8 cellular contexts compared by ENCODE assay signal in genomic region chr6:17707371-17707651, GRCh38. TPM values are rescaled to one million over a fixed set of nuclear protein-coding genes. Genes with fewer than 3 reads are reported as not detected.
DNase-seq lines count a peak whose midpoint lies in the region; ATAC-seq, FAIRE-seq and TF ChIP-seq lines count a peak whose summit lies in the region.

No MANE protein-coding gene starts in this region.

- H3K27me3 Mint-ChIP-seq in activated CD4-positive, alpha-beta T cell treated with anti-CD3 and anti-CD28 coated beads, Interleukin-2, amount 10 ng/mL, durations not matched to agents 7 days and 5 days = no peaks in the 10 kb centered on the region
- H3K27me3 Mint-ChIP-seq in activated T-helper 1 cell treated with anti-CD3 and anti-CD28 coated beads, Interleukin-12 subunit alpha, Interleukin-12 subunit beta, Interleukin-2, Interleukin-4 antibody, amounts not matched to agents 30 ng/mL and 10 ng/mL and 1 ng/mL, durations not matched to agents 14 hours and 24 hours and 36 hours (ENCODE audit: insufficient read depth) = no peaks in the 10 kb centered on the region

- POLR2A ChIA-PET in activated CD4-positive, alpha-beta T cell treated with anti-CD3 and anti-CD28 coated beads, Interleukin-2, amount 10 ng/mL, durations not matched to agents 7 days and 5 days (lab: Charles Lee) = no interaction called here

- no peak for ATAC-seq in HG02852 (IDR thresholded peaks at IDR 0.05; ENCODE audit: unreplicated experiment)

- no peaks in the 10 kb centered on the region for H3K9me3 Mint-ChIP-seq in activated CD4-positive, alpha-beta T cell treated with anti-CD3 and anti-CD28 coated beads, Interleukin-2, amount 10 ng/mL, durations not matched to agents 7 days and 5 days
- no peaks in the 10 kb centered on the region for H3K9me3 Mint-ChIP-seq in activated T-helper 1 cell treated with anti-CD3 and anti-CD28 coated beads, Interleukin-12 subunit alpha, Interleukin-12 subunit beta, Interleukin-2, Interleukin-4 antibody, amounts not matched to agents 30 ng/mL and 10 ng/mL and 1 ng/mL, durations not matched to agents 14 hours and 24 hours and 36 hours

- intact Hi-C loops in activated T-helper 1 cell treated with anti-CD3 and anti-CD28 coated beads, Interleukin-12 subunit alpha, Interleukin-12 subunit beta, Interleukin-2, Interleukin-4 antibody, amounts not matched to agents 30 ng/mL and 10 ng/mL and 1 ng/mL, durations not matched to agents 14 hours and 24 hours and 36 hours (cut with micrococcal nuclease) = loop anchor here (1.0 to 10.0 kb wide), 5 partner anchors 8 to 1383 kb away; partner anchors contain the start of gene NHLRC1
- intact Hi-C loops in testis (cut with DNase I; ENCODE audit: low total_unique reads) = no loop called here

- no peaks in the 10 kb centered on the region for H3K27me3 ChIP-seq in testis

- peak overlapping the region; percentile 87 to 91 for H3K4me3 ChIP-seq in testis

- CTCF ChIA-PET in activated CD4-positive, alpha-beta T cell treated with anti-CD3 and anti-CD28 coated beads, Interleukin-2, amount 10 ng/mL, durations not matched to agents 7 days and 5 days (lab: Charles Lee) = interaction anchor here (0.9 to 1.4 kb wide), 4 partner anchors 10 to 67 kb away, joined by 3 to 4 read pairs (median 4); no protein-coding TSS in a partner anchor

- peaks cover 33% of the 10 kb centered on the region for H3K4me1 Mint-ChIP-seq in activated CD4-positive, alpha-beta T cell treated with anti-CD3 and anti-CD28 coated beads, Interleukin-2, amount 10 ng/mL, durations not matched to agents 7 days and 5 days
- H3K4me1 Mint-ChIP-seq in activated T-helper 1 cell treated with anti-CD3 and anti-CD28 coated beads, Interleukin-12 subunit alpha, Interleukin-12 subunit beta, Interleukin-2, Interleukin-4 antibody, amounts not matched to agents 30 ng/mL and 10 ng/mL and 1 ng/mL, durations not matched to agents 14 hours and 24 hours and 36 hours (ENCODE audit: low read depth) = peaks cover 40% of the 10 kb centered on the region

- H3K36me3 Mint-ChIP-seq in activated CD4-positive, alpha-beta T cell treated with anti-CD3 and anti-CD28 coated beads, Interleukin-2, amount 10 ng/mL, durations not matched to agents 7 days and 5 days (ENCODE audit: low read depth) = peaks cover 31% of the 10 kb centered on the region
- H3K36me3 Mint-ChIP-seq in activated T-helper 1 cell treated with anti-CD3 and anti-CD28 coated beads, Interleukin-12 subunit alpha, Interleukin-12 subunit beta, Interleukin-2, Interleukin-4 antibody, amounts not matched to agents 30 ng/mL and 10 ng/mL and 1 ng/mL, durations not matched to agents 14 hours and 24 hours and 36 hours (ENCODE audit: low read depth) = peaks cover 15% of the 10 kb centered on the region

- 19 to 23% methylated on average over 5 of the region's 5 CpGs for WGBS in testis, 2 donors

- FAIRE-seq in islet of Langerhans (lab: Jason Lieb, UNC) = peak; percentile 5

- H3K27ac Mint-ChIP-seq in activated CD4-positive, alpha-beta T cell treated with anti-CD3 and anti-CD28 coated beads, Interleukin-2, amount 10 ng/mL, durations not matched to agents 7 days and 5 days = peak overlapping the region; percentile 99
- peak overlapping the region; percentile 97 for H3K27ac Mint-ChIP-seq in activated T-helper 1 cell treated with anti-CD3 and anti-CD28 coated beads, Interleukin-12 subunit alpha, Interleukin-12 subunit beta, Interleukin-2, Interleukin-4 antibody, amounts not matched to agents 30 ng/mL and 10 ng/mL and 1 ng/mL, durations not matched to agents 14 hours and 24 hours and 36 hours

- peak overlapping the region; percentile 87 for H3K4me3 Mint-ChIP-seq in activated CD4-positive, alpha-beta T cell treated with anti-CD3 and anti-CD28 coated beads, Interleukin-2, amount 10 ng/mL, durations not matched to agents 7 days and 5 days
- H3K4me3 Mint-ChIP-seq in activated T-helper 1 cell treated with anti-CD3 and anti-CD28 coated beads, Interleukin-12 subunit alpha, Interleukin-12 subunit beta, Interleukin-2, Interleukin-4 antibody, amounts not matched to agents 30 ng/mL and 10 ng/mL and 1 ng/mL, durations not matched to agents 14 hours and 24 hours and 36 hours = peak overlapping the region; percentile 90

- H3K27ac ChIP-seq in testis = peak overlapping the region; percentile 97 to 98

- TF ChIP-seq CTCF in testis (IDR thresholded peaks at IDR 0.05) = no peak

- no peak for TF ChIP-seq POLR2A in testis (IDR thresholded peaks at IDR 0.05)

- no peaks in the 10 kb centered on the region for H3K9me3 ChIP-seq in testis

- H3K4me1 ChIP-seq in testis = peaks cover 13% of the 10 kb centered on the region

- no peaks in the 10 kb centered on the region for H3K36me3 ChIP-seq in testis (ENCODE audit: low read depth, missing control alignments)

- no peak for DNase-seq in activated CD4-positive, alpha-beta T cell treated with anti-CD3 and anti-CD28 coated beads, Interleukin-2, amount 10 ng/mL, durations not matched to agents 7 days and 5 days
- DNase-seq in activated CD4-positive, alpha-beta T cell treated with anti-CD3 and anti-CD28 coated beads for 48 hours = no peak
- DNase-seq in activated T-helper 1 cell treated with anti-CD3 and anti-CD28 coated beads, Interleukin-12 subunit alpha, Interleukin-12 subunit beta, Interleukin-2, Interleukin-4 antibody, amounts not matched to agents 30 ng/mL and 10 ng/mL and 1 ng/mL, durations not matched to agents 14 hours and 24 hours and 36 hours (ENCODE audit: low spot score) = no peak
- DNase-seq in testis (no peak), DMS114 treated with DMSO at 0.1 percent for 48 hours (lab: John Stamatoyannopoulos, UW; ENCODE audit: unreplicated experiment) (no peak)
- no peak for DNase-seq in activated effector memory CD4-positive, alpha-beta T cell treated with Interleukin-2 at 50 U/mL for 16 hours

RNA-seq across cellular contexts. Expression of gene NUP153, which starts 0.6 kb away (rescaled TPM):
- total RNA-seq in activated CD4-positive, alpha-beta T cell treated with anti-CD3 and anti-CD28 coated beads, Interleukin-2, amount 10 ng/mL, durations not matched to agents 7 days and 5 days = 10 to 100 TPM; 74.0 to 91.0 TPM
- total RNA-seq in activated T-helper 1 cell treated with anti-CD3 and anti-CD28 coated beads, Interleukin-12 subunit alpha, Interleukin-12 subunit beta, Interleukin-2, Interleukin-4 antibody, amounts not matched to agents 30 ng/mL and 10 ng/mL and 1 ng/mL, durations not matched to agents 14 hours and 24 hours and 36 hours = 106 and 109 TPM in 2 replicates
- total RNA-seq in testis = 10 to 100 TPM; 63.2 to 64.1 TPM
- 62.5 TPM for polyA plus RNA-seq in testis (ENCODE audit: insufficient read depth, low read depth, low replicate concordance)
